20 cellular contexts compared by ENCODE assay signal in the genomic region with DNA sequence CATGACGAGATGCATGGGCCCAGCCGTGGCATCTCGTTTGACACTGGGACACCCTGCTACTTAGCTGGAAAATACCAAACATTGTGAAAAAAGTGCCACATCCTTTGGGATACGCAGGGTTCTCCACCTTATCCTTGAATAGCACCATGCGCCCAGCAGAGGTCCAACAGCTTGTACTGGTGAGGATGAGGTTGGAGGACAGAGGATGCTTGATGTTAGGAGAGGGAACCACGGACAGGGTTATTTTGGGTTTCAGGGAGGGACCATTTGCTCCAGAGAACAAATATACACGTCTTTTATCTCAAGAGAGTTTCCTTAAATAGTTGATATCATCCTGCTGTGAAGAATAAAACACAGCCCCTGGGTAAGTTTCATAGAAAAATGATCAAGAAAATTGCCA. TPM values are rescaled to one million over a fixed set of nuclear protein-coding genes. Genes with fewer than 3 reads are reported as not detected.
DNase-seq lines count a peak whose midpoint lies in the region; ATAC-seq and TF ChIP-seq lines count a peak whose summit lies in the region.
"Had no signal": no experiment of that assay in that cellular context is flagged by ENCODE, and none has a peak within 500 bp of the region (broad histone marks: within the 10 kb centered on the region; RNA-seq: fewer than 3 reads in every experiment).

No MANE protein-coding gene starts in this region.

- peak overlapping the region; percentile 55 for H3K4me2 ChIP-seq in OCI-LY3 (ENCODE audit: low read length)
- H3K4me2 ChIP-seq: A549 had no signal

- intact Hi-C loops in left ventricle myocardium superior (cut with micrococcal nuclease) (no loop called here), cardiac septum (cut with DNase I) (no loop called here)

- H3K36me3 ChIP-seq in OCI-LY3 (replicated peaks; ENCODE audit: low read depth, low read length): no peaks in the 10 kb centered on the region
- H3K36me3 ChIP-seq: BE2C; BLaER1 treated with 17β-estradiol and CSF1 and Interleukin-3, amounts not matched to agents 10 nM and 100 nM had no signal

- DNase-seq in NCI-H2081 (lab: John Stamatoyannopoulos, UW) (peak; percentile 17 to 39), NCI-H2081 treated with DMSO at 0.1 percent for 48 hours (lab: John Stamatoyannopoulos, UW) (no peak), NCI-H345 (lab: John Stamatoyannopoulos, UW) (peak; percentile 37), NCI-H345 treated with DMSO at 0.1 percent for 48 hours (lab: John Stamatoyannopoulos, UW; ENCODE audit: unreplicated experiment) (no peak), left ventricle myocardium superior (no peak), cardiac septum (ENCODE audit: low spot score) (no peak)
- DNase-seq: BE2C; Caco-2; Calu3; CD4-positive, alpha-beta T cell; CD8-positive, alpha-beta T cell; DMS79 treated with DMSO at 0.1 percent for 48 hours; GF-D8 had no signal

- H3K9ac ChIP-seq in OCI-LY3 (ENCODE audit: low read length): no peak overlapping the region
- H3K9ac ChIP-seq: BLaER1 treated with 17β-estradiol and CSF1 and Interleukin-3, amounts not matched to agents 10 nM and 100 nM had no signal

- H3K4me1 ChIP-seq in OCI-LY3 (ENCODE audit: low read length): peaks cover 40% of the 10 kb centered on the region
- H3K4me1 ChIP-seq: BE2C, Caco-2 had no signal

- H3K27ac ChIP-seq in OCI-LY3 (ENCODE audit: low read length): no peak overlapping the region
- H3K27ac ChIP-seq: 22Rv1; A549; BLaER1 treated with 17β-estradiol and CSF1 and Interleukin-3, amounts not matched to agents 10 nM and 100 nM; C4-2B had no signal

- no peak overlapping the region for H3K4me3 ChIP-seq in OCI-LY3 (ENCODE audit: low read length)
- H3K4me3 ChIP-seq: A549; BLaER1 treated with 17β-estradiol and CSF1 and Interleukin-3, amounts not matched to agents 10 nM and 100 nM had no signal

- ATAC-seq in left ventricle myocardium superior: peak; percentile 57
- no peak for ATAC-seq in activated CD4-positive, CD25-positive, alpha-beta regulatory T cell treated with anti-CD3 and anti-CD28 coated beads, Interleukin-2, amount 50 U/mL, for 24 hours
- ATAC-seq: A549; CD8-positive, alpha-beta T cell had no signal

- no peaks in the 10 kb centered on the region for H4K20me1 ChIP-seq in OCI-LY3 (ENCODE audit: insufficient read depth, low read length)
- H4K20me1 ChIP-seq: BLaER1 treated with 17β-estradiol and CSF1 and Interleukin-3, amounts not matched to agents 10 nM and 100 nM had no signal

- no peaks in the 10 kb centered on the region for H3K9me3 ChIP-seq in OCI-LY3 (ENCODE audit: insufficient read depth, low read length)
- H3K9me3 ChIP-seq: A549; BE2C; BLaER1 treated with 17β-estradiol and CSF1 and Interleukin-3, amounts not matched to agents 10 nM and 100 nM; Caco-2 had no signal

- no peak for TF ChIP-seq CTCF in OCI-LY3 (IDR thresholded peaks at IDR 0.05; ENCODE audit: low read depth, low read length)

- no peak overlapping the region for H2AFZ ChIP-seq in OCI-LY3 (ENCODE audit: low read depth, low read length)

- no peaks in the 10 kb centered on the region for H3K27me3 ChIP-seq in OCI-LY3 (ENCODE audit: low read depth, low read length)
- H3K27me3 ChIP-seq: BE2C; BLaER1 treated with 17β-estradiol and CSF1 and Interleukin-3, amounts not matched to agents 10 nM and 100 nM had no signal

- no peaks in the 10 kb centered on the region for H3K79me2 ChIP-seq in OCI-LY3 (ENCODE audit: low read length)

RNA-seq across cellular contexts. Expression of a gene that starts 19.8 kb away (rescaled TPM):
- total RNA-seq in left ventricle myocardium superior (2.2 TPM), cardiac septum (0.81 TPM)
- total RNA-seq: A172; Caco-2; Calu3; CD4-positive, alpha-beta T cell; CD8-positive, alpha-beta T cell had no signal

Comparison
In these comparisons a context has a peak if more than half of its experiments do, and no peak if none do; other contexts are left out.
1. DNase-seq: peak in NCI-H2081 (2 of 2) and NCI-H345 (single experiment); none in NCI-H2081 treated with DMSO at 0.1 percent for 48 hours (single experiment), NCI-H345 treated with DMSO at 0.1 percent for 48 hours (single experiment), left ventricle myocardium superior (single experiment) and cardiac septum (single experiment).